Comparison of ENCODE assay signal across 12 cellular contexts in the genomic region with DNA sequence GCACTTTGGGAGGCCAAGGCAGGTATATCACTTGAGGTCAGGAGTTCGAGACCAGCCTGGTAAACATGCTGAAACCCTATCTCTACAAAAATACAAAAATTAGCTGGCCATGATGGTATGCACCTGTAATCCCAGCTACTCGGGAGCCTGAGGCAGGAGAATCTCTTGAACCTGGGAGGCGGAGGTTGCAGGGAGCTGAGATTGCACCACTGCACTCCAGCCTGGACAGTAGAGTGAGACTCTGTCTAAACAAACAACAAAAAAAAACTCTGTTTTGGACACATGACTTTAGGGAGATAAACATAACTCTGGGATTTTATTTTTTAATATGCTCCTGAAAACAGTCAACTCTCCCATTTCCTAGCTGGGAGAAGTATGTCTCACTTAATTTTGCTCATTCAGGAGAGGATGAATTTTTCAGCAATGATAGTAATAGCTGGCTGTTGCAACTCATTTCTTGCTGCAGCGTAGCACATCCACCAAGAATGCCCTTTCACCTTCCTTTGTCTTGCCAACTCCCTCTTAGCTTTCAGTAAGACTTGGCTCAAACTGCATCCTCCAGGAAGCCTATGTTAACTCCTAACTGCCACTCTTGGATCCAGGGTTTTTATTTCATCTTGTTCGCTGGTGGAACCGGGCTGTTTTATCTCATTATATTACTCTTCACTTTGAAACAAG. TPM values are rescaled to one million over a fixed set of nuclear protein-coding genes. Genes with fewer than 3 reads are reported as not detected.
DNase-seq lines count a peak whose midpoint lies in the region; ATAC-seq and TF ChIP-seq lines count a peak whose summit lies in the region.
"Had no signal": no experiment of that assay in that cellular context is flagged by ENCODE, and none has a peak within 500 bp of the region (broad histone marks: within the 10 kb centered on the region; RNA-seq: fewer than 3 reads in every experiment).

No MANE protein-coding gene starts in this region.

- H3K9me3 ChIP-seq in CD4-positive, CD25-positive, alpha-beta regulatory T cell (ENCODE audit: control insufficient read depth in 2 of 2, low read length in 2 of 2) = no peaks in the 10 kb centered on the region
- H3K9me3 ChIP-seq in T-helper 17 cell (ENCODE audit: control insufficient read depth, low read length, poor library complexity, severe bottlenecking) (no peaks in the 10 kb centered on the region), neutrophil (no peaks in the 10 kb centered on the region), hepatocyte (ENCODE audit: low read depth) (no peaks in the 10 kb centered on the region)
- H3K9me3 ChIP-seq: HAP-1 had no signal

- no peak overlapping the region for H3K4me2 ChIP-seq in hepatocyte

- peaks cover 0 to 3% (median 0%) of the 10 kb centered on the region in 7 donors for H3K9me3 Mint-ChIP-seq in CD4-positive, CD25-positive, alpha-beta regulatory T cell

- H3K27me3 ChIP-seq in CD4-positive, CD25-positive, alpha-beta regulatory T cell (ENCODE audit: control insufficient read depth, insufficient read depth, low read length) = no peaks in the 10 kb centered on the region
- H3K27me3 ChIP-seq in neutrophil (no peaks in the 10 kb centered on the region), hepatocyte (no peaks in the 10 kb centered on the region)

- no peak for ATAC-seq in CD4-positive, CD25-positive, alpha-beta regulatory T cell (ENCODE audit: low read depth in 2 of 2)
- ATAC-seq in T-helper 17 cell = no peak
- no peak for ATAC-seq in GM21529 (IDR thresholded peaks at IDR 0.05; ENCODE audit: unreplicated experiment)

- WGBS in hepatocyte (ENCODE audit: low lambda C conversion rate, missing lambda C conversion rate) = 87% methylated on average over 6 of the region's 6 CpGs

- H3K4me1 ChIP-seq in CD4-positive, CD25-positive, alpha-beta regulatory T cell (ENCODE audit: control insufficient read depth, insufficient read depth, low read length, poor library complexity, severe bottlenecking) = peaks cover 36% of the 10 kb centered on the region
- H3K4me1 ChIP-seq in neutrophil (ENCODE audit: control insufficient read depth in 1 of 2, insufficient read depth in 1 of 2, low read depth in 1 of 2, low read length in 1 of 2) (peaks cover 53 to 60% of the 10 kb centered on the region in 2 experiments), hepatocyte (ENCODE audit: insufficient read depth) (peaks cover 62% of the 10 kb centered on the region)

- peaks cover 100% of the 10 kb centered on the region for H4K20me1 ChIP-seq in hepatocyte (ENCODE audit: insufficient read depth, poor library complexity, severe bottlenecking)

- no peak overlapping the region for H3K4me3 ChIP-seq in CD4-positive, CD25-positive, alpha-beta regulatory T cell (ENCODE audit: low read depth, low read length)
- H3K4me3 ChIP-seq in fibroblast of the aortic adventitia (ENCODE audit: low read depth, low read length) (no peak overlapping the region), neutrophil (ENCODE audit: low read depth in 1 of 2, low read length in 1 of 2) (no peak overlapping the region), hepatocyte (no peak overlapping the region)
- H3K4me3 ChIP-seq: coronary artery, HAP-1 had no signal

- peaks cover 7% of the 10 kb centered on the region for H3K36me3 Mint-ChIP-seq in CD4-positive, CD25-positive, alpha-beta regulatory T cell
- H3K36me3 Mint-ChIP-seq in T-helper 17 cell (ENCODE audit: low read depth) = no peaks in the 10 kb centered on the region

- DNase-seq in CD4-positive, CD25-positive, alpha-beta regulatory T cell = no peak
- no peak for DNase-seq in T-helper 17 cell
- DNase-seq in fibroblast of the aortic adventitia (ENCODE audit: low read depth) = peak; percentile 90
- DNase-seq in NCI-H2196 treated with DMSO at 0.1 percent for 48 hours (lab: John Stamatoyannopoulos, UW; ENCODE audit: unreplicated experiment) = no peak
- DNase-seq in HUDEP-2 (lab: John Stamatoyannopoulos, UW; ENCODE audit: unreplicated experiment in 76 of 76) = no peak
- DNase-seq in hepatocyte (ENCODE audit: low spot score) = no peak
- DNase-seq: hippocampal formation had no signal

- H3K36me3 ChIP-seq in CD4-positive, CD25-positive, alpha-beta regulatory T cell (ENCODE audit: control insufficient read depth, insufficient read depth, low read length) = no peaks in the 10 kb centered on the region
- no peaks in the 10 kb centered on the region for H3K36me3 ChIP-seq in neutrophil
- no peaks in the 10 kb centered on the region for H3K36me3 ChIP-seq in hepatocyte (replicated peaks; ENCODE audit: insufficient read depth, low read depth)

- peak overlapping the region in 2 of 3 donors; percentile 56 to 69 for H3K27ac Mint-ChIP-seq in CD4-positive, CD25-positive, alpha-beta regulatory T cell
- no peak overlapping the region for H3K27ac Mint-ChIP-seq in T-helper 17 cell

- no peak overlapping the region for H3K27ac ChIP-seq in CD4-positive, CD25-positive, alpha-beta regulatory T cell (ENCODE audit: insufficient read depth, low read length, poor library complexity, severe bottlenecking)
- H3K27ac ChIP-seq in neutrophil (peak overlapping the region; percentile 19), hepatocyte (no peak overlapping the region)
- H3K27ac ChIP-seq: coronary artery, VCaP had no signal

- no peak overlapping the region for H2AFZ ChIP-seq in hepatocyte

- peaks cover 100% of the 10 kb centered on the region for H3K79me2 ChIP-seq in hepatocyte

- no peak overlapping the region for H3K4me3 Mint-ChIP-seq in CD4-positive, CD25-positive, alpha-beta regulatory T cell
- peak overlapping the region; percentile 49 for H3K4me3 Mint-ChIP-seq in T-helper 17 cell

- TF ChIP-seq CTCF in fibroblast of the aortic adventitia (IDR thresholded peaks at IDR 0.05; ENCODE audit: insufficient read depth, low read length) = no peak
- TF ChIP-seq CTCF in neutrophil (IDR thresholded peaks at IDR 0.05) = no peak
- TF ChIP-seq CTCF in hepatocyte (IDR thresholded peaks at IDR 0.05; ENCODE audit: poor library complexity) = no peak

- H3K4me1 Mint-ChIP-seq in CD4-positive, CD25-positive, alpha-beta regulatory T cell = peaks cover 42 to 92% (median 82%) of the 10 kb centered on the region in 4 donors
- peaks cover 62% of the 10 kb centered on the region for H3K4me1 Mint-ChIP-seq in T-helper 17 cell

- H3K9me2 ChIP-seq in hepatocyte (replicated peaks; ENCODE audit: insufficient read depth) = no peaks in the 10 kb centered on the region

- no peaks in the 10 kb centered on the region for H3K27me3 Mint-ChIP-seq in CD4-positive, CD25-positive, alpha-beta regulatory T cell
- no peaks in the 10 kb centered on the region for H3K27me3 Mint-ChIP-seq in T-helper 17 cell

RNA-seq across cellular contexts. Expression of a gene that starts 24.3 kb away (rescaled TPM):
- total RNA-seq in CD4-positive, CD25-positive, alpha-beta regulatory T cell = 50.0 TPM
- 10 to 100 TPM in 1 of 4 donors, 1 to 10 TPM in 3; 9.2 to 11.4 (median 9.6) TPM for polyA plus RNA-seq in CD4-positive, CD25-positive, alpha-beta regulatory T cell
- total RNA-seq in T-helper 17 cell (10 to 100 TPM; 37.4 to 44.4 TPM), fibroblast of the aortic adventitia (ENCODE audit: low replicate concordance) (8.3 and 12.0 TPM in 2 replicates), hepatocyte (38.2 and 39.9 TPM in 2 replicates)
- 28.3 and 33.3 TPM in 2 replicates for polyA plus RNA-seq in hepatocyte
